In genomic region chr20:48724891-48725588, GRCh38 we compare ENCODE assay signal across 15 cellular contexts.
DNase-seq lines count a peak whose midpoint lies in the region; ATAC-seq and FAIRE-seq lines count a peak whose summit lies in the region.
"Had no signal": no experiment of that assay in that cellular context is flagged by ENCODE, and none has a peak within 500 bp of the region (broad histone marks: within the 10 kb centered on the region; RNA-seq: fewer than 3 reads in every experiment).

No MANE protein-coding gene starts in this region.

- intact Hi-C loops in activated CD4-positive, alpha-beta T cell treated with anti-CD3 and anti-CD28 coated beads, Interleukin-2, amount 10 ng/mL, durations not matched to agents 24 days and 14 days (cut with micrococcal nuclease), result no loop called here

- no peak overlapping the region for H3K4me3 Mint-ChIP-seq in activated CD4-positive, alpha-beta T cell treated with anti-CD3 and anti-CD28 coated beads, Interleukin-2, amount 10 ng/mL, durations not matched to agents 24 days and 14 days
- H3K4me3 Mint-ChIP-seq in T-helper 17 cell, result no peak overlapping the region
- H3K4me3 Mint-ChIP-seq in effector memory CD8-positive, alpha-beta T cell, result no peak overlapping the region
- H3K4me3 Mint-ChIP-seq: nephron had no signal

- FAIRE-seq in frontal cortex (lab: Jason Lieb, UNC), result no peak
- FAIRE-seq: A549 had no signal

- no peaks in the 10 kb centered on the region for H3K9me3 Mint-ChIP-seq in activated CD4-positive, alpha-beta T cell treated with anti-CD3 and anti-CD28 coated beads, Interleukin-2, amount 10 ng/mL, durations not matched to agents 24 days and 14 days
- H3K9me3 Mint-ChIP-seq in effector memory CD8-positive, alpha-beta T cell, result no peaks in the 10 kb centered on the region
- H3K9me3 Mint-ChIP-seq: activated T-helper 2 cell treated with anti-CD3 and anti-CD28 coated beads, Interferon-gamma antibody, Interleukin-2, Interleukin-4, amounts not matched to agents 10 μg/mL and 5 μg/mL and 100 μg/mL, durations not matched to agents 14 hours and 24 hours and 36 hours; nephron had no signal

- ATAC-seq in T-helper 17 cell, result no peak
- no peak for ATAC-seq in effector memory CD8-positive, alpha-beta T cell (replicated peaks)

- peaks cover 57% of the 10 kb centered on the region for H3K36me3 Mint-ChIP-seq in activated CD4-positive, alpha-beta T cell treated with anti-CD3 and anti-CD28 coated beads, Interleukin-2, amount 10 ng/mL, durations not matched to agents 24 days and 14 days (ENCODE audit: low read depth)
- H3K36me3 Mint-ChIP-seq in T-helper 17 cell (ENCODE audit: low read depth), result peaks cover 11% of the 10 kb centered on the region
- H3K36me3 Mint-ChIP-seq in effector memory CD8-positive, alpha-beta T cell (ENCODE audit: insufficient read depth), result peaks cover 44% of the 10 kb centered on the region

- peaks cover 46% of the 10 kb centered on the region for H3K4me1 Mint-ChIP-seq in activated CD4-positive, alpha-beta T cell treated with anti-CD3 and anti-CD28 coated beads, Interleukin-2, amount 10 ng/mL, durations not matched to agents 24 days and 14 days
- H3K4me1 Mint-ChIP-seq in T-helper 17 cell, result peaks cover 50% of the 10 kb centered on the region
- peaks cover 81 to 90% of the 10 kb centered on the region in 2 donors for H3K4me1 Mint-ChIP-seq in effector memory CD8-positive, alpha-beta T cell (ENCODE audit: low read depth in 2 of 2)

- no peaks in the 10 kb centered on the region for H3K9me3 ChIP-seq in T-helper 17 cell (ENCODE audit: control insufficient read depth, low read length, poor library complexity, severe bottlenecking)
- H3K9me3 ChIP-seq: A549 had no signal

- peak overlapping the region; percentile 60 for H3K27ac Mint-ChIP-seq in activated CD4-positive, alpha-beta T cell treated with anti-CD3 and anti-CD28 coated beads, Interleukin-2, amount 10 ng/mL, durations not matched to agents 24 days and 14 days
- H3K27ac Mint-ChIP-seq in T-helper 17 cell, result peak overlapping the region; percentile 79
- H3K27ac Mint-ChIP-seq in effector memory CD8-positive, alpha-beta T cell, result peak overlapping the region; percentile 32 to 63
- H3K27ac Mint-ChIP-seq: activated T-helper 2 cell treated with anti-CD3 and anti-CD28 coated beads, Interferon-gamma antibody, Interleukin-2, Interleukin-4, amounts not matched to agents 10 μg/mL and 5 μg/mL and 100 μg/mL, durations not matched to agents 14 hours and 24 hours and 36 hours; nephron had no signal

- H3K27ac ChIP-seq in substantia nigra (ENCODE audit: low read depth, low read length, poor library complexity, severe bottlenecking), result peak overlapping the region; percentile 96
- H3K27ac ChIP-seq: A549, brain microvascular endothelial cell, PC-9 had no signal

- DNase-seq in activated CD4-positive, alpha-beta T cell treated with anti-CD3 and anti-CD28 coated beads, Interleukin-2, amount 10 ng/mL, durations not matched to agents 24 days and 14 days, result no peak
- DNase-seq in activated CD4-positive, alpha-beta T cell treated with anti-CD3 and anti-CD28 coated beads for 4 hours, result no peak
- DNase-seq in T-helper 17 cell, result no peak
- DNase-seq in effector memory CD8-positive, alpha-beta T cell, result no peak
- DNase-seq in substantia nigra (lab: John Stamatoyannopoulos, UW), result no peak
- no peak for DNase-seq in foreskin melanocyte
- DNase-seq in frontal cortex (ENCODE audit: low spot score in 2 of 2), result no peak
- no peak for DNase-seq in activated CD4-positive, CD25-positive, alpha-beta regulatory T cell treated with anti-CD3 and anti-CD28 coated beads, Interleukin-2, amount 50 U/mL, for 72 hours
- DNase-seq: NCI-H1436; stimulated activated CD8-positive, alpha-beta memory T cell treated with anti-CD3 and anti-CD28 coated beads, Interleukin-4, amount 100 ng/mL, for 48 hours had no signal

- no peaks in the 10 kb centered on the region for H3K27me3 Mint-ChIP-seq in activated CD4-positive, alpha-beta T cell treated with anti-CD3 and anti-CD28 coated beads, Interleukin-2, amount 10 ng/mL, durations not matched to agents 24 days and 14 days
- no peaks in the 10 kb centered on the region for H3K27me3 Mint-ChIP-seq in T-helper 17 cell
- no peaks in the 10 kb centered on the region for H3K27me3 Mint-ChIP-seq in effector memory CD8-positive, alpha-beta T cell
